ENCODE assay signal across 13 cellular contexts in genomic region chr14:75299064-75299463, GRCh38. TPM values are rescaled to one million over a fixed set of nuclear protein-coding genes. Genes with fewer than 3 reads are reported as not detected.
DNase-seq lines count a peak whose midpoint lies in the region; ATAC-seq and TF ChIP-seq lines count a peak whose summit lies in the region.
"Had no signal": no experiment of that assay in that cellular context is flagged by ENCODE, and none has a peak within 500 bp of the region (broad histone marks: within the 10 kb centered on the region; RNA-seq: fewer than 3 reads in every experiment).

No MANE protein-coding gene starts in this region.

- peaks cover 1% of the 10 kb centered on the region for H3K79me2 ChIP-seq in trophoblast cell (ENCODE audit: control insufficient read depth, insufficient read depth, low read length, poor library complexity)

- no peak overlapping the region for H4K12ac ChIP-seq in trophoblast cell (ENCODE audit: low read depth, low read length)

- H3K23ac ChIP-seq in trophoblast cell (ENCODE audit: low read length) = no peak overlapping the region

- peaks cover 4% of the 10 kb centered on the region for H3K9me3 ChIP-seq in trophoblast cell (ENCODE audit: insufficient read depth, low read depth, low read length)
- H3K9me3 ChIP-seq: BLaER1 had no signal

- H2AFZ ChIP-seq in trophoblast cell (ENCODE audit: insufficient read depth, low read length, poor library complexity) = no peak overlapping the region

- H3K79me1 ChIP-seq in trophoblast cell (ENCODE audit: low read length) = peaks cover 30% of the 10 kb centered on the region

- peaks cover 30% of the 10 kb centered on the region for H3K4me1 Mint-ChIP-seq in Calu3 (ENCODE audit: low read depth, unreplicated experiment)

- H3K4me3 Mint-ChIP-seq in Calu3 (ENCODE audit: low read depth, unreplicated experiment) = no peak overlapping the region
- H3K4me3 Mint-ChIP-seq: activated CD4-positive, alpha-beta T cell treated with anti-CD3 and anti-CD28 coated beads, Interleukin-2, amount 10 ng/mL, durations not matched to agents 7 days and 5 days; naive thymus-derived CD8-positive, alpha-beta T cell had no signal

- no peak overlapping the region for H4K8ac ChIP-seq in trophoblast cell (ENCODE audit: low read depth, low read length)

- no peaks in the 10 kb centered on the region for H3K9me3 Mint-ChIP-seq in Calu3 (ENCODE audit: low read depth, unreplicated experiment)
- H3K9me3 Mint-ChIP-seq: activated CD4-positive, alpha-beta T cell treated with anti-CD3 and anti-CD28 coated beads, Interleukin-2, amount 10 ng/mL, durations not matched to agents 7 days and 5 days; naive thymus-derived CD8-positive, alpha-beta T cell had no signal

- intact Hi-C loops in Calu3 (cut with micrococcal nuclease; ENCODE audit: unreplicated experiment) = loop anchor here (5.0 kb wide), 1 partner anchor 67 kb away; no protein-coding TSS in a partner anchor

- no peak overlapping the region for H2BK120ac ChIP-seq in trophoblast cell (ENCODE audit: insufficient read depth, low read length, poor library complexity)

- H2BK5ac ChIP-seq in trophoblast cell (ENCODE audit: low read depth, low read length, poor library complexity) = no peak overlapping the region

- DNase-seq in Calu3 (peak; percentile 42), SIG-M5 treated with dmso at 0.1 percent for 504 hours (lab: John Stamatoyannopoulos, UW; ENCODE audit: unreplicated experiment) (peak; percentile 93), fibroblast of gingiva (ENCODE audit: low read depth) (peak; percentile 64), trophoblast cell (peak; percentile 93 to 98), GM19238 (ENCODE audit: insufficient read length, low spot score) (no peak), epidermal melanocyte (ENCODE audit: insufficient read length, low spot score) (no peak), SHP77 treated with DMSO at 0.1 percent for 48 hours (lab: John Stamatoyannopoulos, UW) (no peak)
- DNase-seq: activated CD4-positive, alpha-beta T cell treated with anti-CD3 and anti-CD28 coated beads, Interleukin-2, amount 10 ng/mL, durations not matched to agents 7 days and 5 days; glutamatergic neuron; naive thymus-derived CD8-positive, alpha-beta T cell had no signal

- H3K36me3 Mint-ChIP-seq in Calu3 (ENCODE audit: insufficient read depth, unreplicated experiment) = peaks cover 21% of the 10 kb centered on the region
- H3K36me3 Mint-ChIP-seq: naive thymus-derived CD8-positive, alpha-beta T cell had no signal

- H3K27me3 Mint-ChIP-seq in Calu3 (ENCODE audit: unreplicated experiment) = no peaks in the 10 kb centered on the region

- H3K27me3 ChIP-seq in trophoblast cell (ENCODE audit: insufficient read depth, low read length) = no peaks in the 10 kb centered on the region
- H3K27me3 ChIP-seq: BLaER1 had no signal

- TF ChIP-seq CTCF in Calu3 (IDR thresholded peaks at IDR 0.05; ENCODE audit: unreplicated experiment) = no peak

- BruUV-seq in Calu3 (replicated peaks; lab: Mats Ljungman, UMichigan) = no TSS peak

- no peak overlapping the region for H3K4me3 ChIP-seq in trophoblast cell (ENCODE audit: low read depth, low read length)
- H3K4me3 ChIP-seq: BLaER1 had no signal

- no peaks in the 10 kb centered on the region for H3K36me3 ChIP-seq in trophoblast cell (ENCODE audit: control insufficient read depth in 1 of 2, insufficient read depth in 2 of 2, low read length in 2 of 2)
- H3K36me3 ChIP-seq: BLaER1 had no signal

- H4K91ac ChIP-seq in trophoblast cell (ENCODE audit: low read depth, low read length) = peak overlapping the region; percentile 33

- H3K4ac ChIP-seq in trophoblast cell (ENCODE audit: low read depth, low read length) = no peak overlapping the region

- WGBS in trophoblast cell (ENCODE audit: extremely low coverage, insufficient coverage, insufficient read length) = no CpG with 5 or more reads among the region's 8 CpGs

- H3K27ac ChIP-seq in trophoblast cell (ENCODE audit: low read depth, low read length) = no peak overlapping the region
- H3K27ac ChIP-seq: BLaER1 had no signal

- no peak for ATAC-seq in GM21528 (IDR thresholded peaks at IDR 0.05; ENCODE audit: low FRiP score, unreplicated experiment)
- ATAC-seq: naive thymus-derived CD8-positive, alpha-beta T cell; Panc1 had no signal

- H2BK12ac ChIP-seq in trophoblast cell (ENCODE audit: low read length) = no peak overlapping the region

- H3K27ac Mint-ChIP-seq in Calu3 (ENCODE audit: unreplicated experiment) = no peak overlapping the region
- H3K27ac Mint-ChIP-seq: activated CD4-positive, alpha-beta T cell treated with anti-CD3 and anti-CD28 coated beads, Interleukin-2, amount 10 ng/mL, durations not matched to agents 7 days and 5 days had no signal

- peaks cover 23% of the 10 kb centered on the region in 2 experiments for H3K4me1 ChIP-seq in trophoblast cell (ENCODE audit: control insufficient read depth in 1 of 2, insufficient read depth in 2 of 2, low read length in 2 of 2)

- no peak overlapping the region for H3K14ac ChIP-seq in trophoblast cell (ENCODE audit: low read length)

- H3K9ac ChIP-seq in trophoblast cell (ENCODE audit: low read length) = no peak overlapping the region
- H3K9ac ChIP-seq: BLaER1 had no signal

- CTCF ChIA-PET in Calu3 (lab: Charles Lee) = interaction anchor here (0.5 to 1.2 kb wide), 2 partner anchors 157 to 420 kb away, joined by 5 to 8 read pairs; no protein-coding TSS in a partner anchor

- H3K4me2 ChIP-seq in trophoblast cell (ENCODE audit: low read length) = no peak overlapping the region
- H3K4me2 ChIP-seq: BLaER1 had no signal

- H2AK5ac ChIP-seq in trophoblast cell (ENCODE audit: low read length) = no peak overlapping the region

- no peak overlapping the region for H3K18ac ChIP-seq in trophoblast cell (ENCODE audit: low read length)

RNA-seq across cellular contexts. Expression of gene FOS, which starts 20.4 kb away (rescaled TPM):
- 149 and 183 TPM in 2 replicates for total RNA-seq in Calu3 (2022)
- polyA plus RNA-seq in trophoblast cell (2013) = 26.6 and 30.7 TPM in 2 replicates

Comparison
In these comparisons a context has a peak if more than half of its experiments do, and no peak if none do; other contexts are left out.
1. DNase-seq: peak in Calu3 (single experiment), SIG-M5 treated with dmso at 0.1 percent for 504 hours (single experiment), fibroblast of gingiva (single experiment) and trophoblast cell (2 of 2); none in GM19238 (single experiment), epidermal melanocyte (single experiment) and SHP77 treated with DMSO at 0.1 percent for 48 hours (single experiment).